ENCODE assay signal across 8 cellular contexts in the genomic region with DNA sequence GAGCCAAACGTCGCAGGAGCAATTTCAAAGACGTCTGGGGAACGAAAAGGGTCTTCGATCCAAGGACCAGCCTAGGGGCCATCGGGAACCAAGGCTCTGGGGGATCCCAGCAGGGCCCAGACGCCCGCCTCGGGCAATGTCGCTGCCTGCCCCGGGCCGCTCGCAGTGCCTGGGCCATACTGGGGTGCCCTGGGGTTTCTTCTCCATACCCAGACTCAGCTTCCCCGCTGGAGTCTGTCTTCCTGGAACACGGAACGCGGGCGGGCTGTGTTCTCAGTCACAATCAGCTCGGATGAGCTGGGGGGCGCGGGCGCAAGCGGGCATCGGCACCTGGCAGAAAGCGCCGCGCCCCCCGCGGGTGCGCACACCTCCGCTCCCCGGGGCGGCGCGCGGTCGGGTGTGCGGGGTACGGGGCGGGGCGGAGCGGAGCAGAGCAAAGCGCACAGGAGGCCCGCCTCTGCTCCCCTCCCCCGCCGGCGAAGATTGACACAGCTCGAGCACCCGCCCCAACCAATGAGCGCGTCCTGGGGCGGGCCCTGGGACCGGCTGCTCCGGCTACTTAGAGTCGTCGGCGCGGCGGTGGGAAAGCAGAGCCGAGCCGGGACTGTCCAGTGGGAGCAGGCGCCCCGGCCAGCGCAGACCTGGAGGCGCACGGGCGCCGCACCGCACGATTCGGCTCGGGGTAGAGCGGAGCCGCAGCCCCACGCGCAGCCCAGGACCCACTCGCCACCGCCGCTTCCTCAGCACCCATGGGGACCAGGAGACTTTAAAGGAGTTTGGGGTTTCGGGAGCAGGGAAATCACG. TPM values are rescaled to one million over a fixed set of nuclear protein-coding genes. Genes with fewer than 3 reads are reported as not detected.
DNase-seq lines count a peak whose midpoint lies in the region; ATAC-seq and TF ChIP-seq lines count a peak whose summit lies in the region.

A gene with protein sequence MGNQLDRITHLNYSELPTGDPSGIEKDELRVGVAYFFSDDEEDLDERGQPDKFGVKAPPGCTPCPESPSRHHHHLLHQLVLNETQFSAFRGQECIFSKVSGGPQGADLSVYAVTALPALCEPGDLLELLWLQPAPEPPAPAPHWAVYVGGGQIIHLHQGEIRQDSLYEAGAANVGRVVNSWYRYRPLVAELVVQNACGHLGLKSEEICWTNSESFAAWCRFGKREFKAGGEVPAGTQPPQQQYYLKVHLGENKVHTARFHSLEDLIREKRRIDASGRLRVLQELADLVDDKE (plus strand): TSS at position 585 of the 804 bp plus-strand sequence. CDS start 1,263 bp downstream, outside the sequence.

- DNase-seq in AG08395 (ENCODE audit: low spot score) (peak; percentile 91), HPDE6-E6E7 (ENCODE audit: extremely low spot score) (peak; percentile 76), Peyer's patch (peak; percentile 23 to 98 (median 94)), endothelial cell (ENCODE audit: low spot score) (peak; percentile 96), lower lobe of right lung (peak; percentile 87), suprapubic skin (ENCODE audit: low spot score in 2 of 2) (peak; percentile 85 to 89), OCI-M2 (lab: John Stamatoyannopoulos, UW; ENCODE audit: unreplicated experiment) (no peak)

- no peaks in the 10 kb centered on the region for H3K4me1 ChIP-seq in Peyer's patch
- peaks cover 9% of the 10 kb centered on the region for H3K4me1 ChIP-seq in lower lobe of right lung
- peaks cover 53% of the 10 kb centered on the region for H3K4me1 ChIP-seq in suprapubic skin

- no peaks in the 10 kb centered on the region for H3K36me3 Mint-ChIP-seq in endothelial cell (ENCODE audit: low read depth, unreplicated experiment)

- H3K27me3 ChIP-seq in Peyer's patch (no peaks in the 10 kb centered on the region), lower lobe of right lung (ENCODE audit: low read depth) (peaks cover 33% of the 10 kb centered on the region), suprapubic skin (peaks cover 20% of the 10 kb centered on the region)

- peak; percentile 99 to 100 for TF ChIP-seq POLR2A in Peyer's patch (IDR thresholded peaks at IDR 0.05)
- peak in 1 of 2 donors; percentile 53 for TF ChIP-seq POLR2A in suprapubic skin (IDR thresholded peaks at IDR 0.05)

- H3K36me3 ChIP-seq in Peyer's patch (no peaks in the 10 kb centered on the region), lower lobe of right lung (no peaks in the 10 kb centered on the region), suprapubic skin (no peaks in the 10 kb centered on the region)

- H3K4me3 ChIP-seq in Peyer's patch (peak within 1 kb of the TSS; percentile 24 to 79 (median 54)), lower lobe of right lung (peak within 1 kb of the TSS; percentile 63), suprapubic skin (peak within 1 kb of the TSS; percentile 65)

- peak within 1 kb of the TSS; percentile 99 for H3K4me3 Mint-ChIP-seq in endothelial cell (ENCODE audit: unreplicated experiment)

- peak in 1 of 6 experiments; percentile 5 for TF ChIP-seq CTCF in Peyer's patch (IDR thresholded peaks at IDR 0.05)
- TF ChIP-seq CTCF in endothelial cell (IDR thresholded peaks at IDR 0.05; ENCODE audit: unreplicated experiment), result no peak
- TF ChIP-seq CTCF in lower lobe of right lung (IDR thresholded peaks at IDR 0.05), result no peak
- TF ChIP-seq CTCF in suprapubic skin (IDR thresholded peaks at IDR 0.05), result no peak

- intact Hi-C loops in lower lobe of right lung (cut with DNase I), result no loop called here

- TF ChIP-seq EP300 in suprapubic skin (IDR thresholded peaks at IDR 0.05), result no peak

- H3K27ac Mint-ChIP-seq in endothelial cell (ENCODE audit: unreplicated experiment), result peak within 1 kb of the TSS; percentile 74

- WGBS in suprapubic skin, result 2% methylated on average over 35 of the region's 81 CpGs

- peaks cover 10% of the 10 kb centered on the region for H3K27me3 Mint-ChIP-seq in endothelial cell (ENCODE audit: unreplicated experiment)

- peak; percentile 88 to 89 for ATAC-seq in lower lobe of right lung
- no peak for ATAC-seq in HG03159 (IDR thresholded peaks at IDR 0.05; ENCODE audit: unreplicated experiment)

- peaks cover 41% of the 10 kb centered on the region for H3K4me1 Mint-ChIP-seq in endothelial cell (ENCODE audit: unreplicated experiment)

- H3K9me3 Mint-ChIP-seq in endothelial cell (ENCODE audit: unreplicated experiment), result no peaks in the 10 kb centered on the region

- H3K27ac ChIP-seq in Peyer's patch, result peak within 1 kb of the TSS in 3 of 4 donors; percentile 70 to 93 (median 89)
- H3K27ac ChIP-seq in lower lobe of right lung, result peak within 1 kb of the TSS; percentile 32
- peak within 1 kb of the TSS; percentile 90 for H3K27ac ChIP-seq in suprapubic skin

- H3K9me3 ChIP-seq in Peyer's patch (no peaks in the 10 kb centered on the region), lower lobe of right lung (no peaks in the 10 kb centered on the region), suprapubic skin (no peaks in the 10 kb centered on the region)

RNA-seq across cellular contexts. Expression of the gene that starts here (rescaled TPM):
- total RNA-seq in Peyer's patch, result 100 to 1,000 TPM in 1 of 4 donors, 10 to 100 TPM in 3; 31.4 to 152 (median 79.7) TPM
- total RNA-seq in endothelial cell (ENCODE audit: unreplicated experiment), result 37.6 TPM
- total RNA-seq in lower lobe of right lung, result 8.0 TPM
- total RNA-seq in suprapubic skin, result 10 to 100 TPM; 41.5 to 70.9 (median 59.3) TPM

Comparison
In these comparisons a context has a peak if more than half of its experiments do, and no peak if none do; other contexts are left out.
1. H3K27ac ChIP-seq: peak in every context shown above with its lines; median percentile 90 in suprapubic skin; 89 in Peyer's patch; 32 in lower lobe of right lung.